17 cellular contexts compared by ENCODE assay signal in the genomic region with DNA sequence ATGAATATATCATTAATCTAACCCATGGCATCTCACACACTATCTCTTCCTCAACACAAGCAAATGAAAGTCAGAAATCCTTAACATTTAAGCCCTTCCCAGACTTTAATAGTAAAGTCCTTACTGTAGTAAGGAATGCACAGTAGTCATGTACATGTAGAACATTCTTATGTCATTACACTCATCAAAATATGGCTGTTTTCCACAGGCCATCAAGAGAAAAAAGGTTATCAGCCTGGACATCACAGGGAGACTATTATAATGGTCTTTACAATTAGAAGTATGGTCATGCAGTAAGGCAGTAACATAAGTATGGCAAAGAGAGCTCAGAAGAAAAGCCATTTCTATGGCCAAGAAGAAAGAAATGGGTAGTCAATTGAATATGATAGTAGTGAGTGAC.
DNase-seq lines count a peak whose midpoint lies in the region; ATAC-seq and TF ChIP-seq lines count a peak whose summit lies in the region.
"Had no signal": no experiment of that assay in that cellular context is flagged by ENCODE, and none has a peak within 500 bp of the region (broad histone marks: within the 10 kb centered on the region; RNA-seq: fewer than 3 reads in every experiment).

No MANE protein-coding gene starts in this region.

- H3K9me3 Mint-ChIP-seq in activated CD8-positive, alpha-beta T cell treated with anti-CD3 and anti-CD28 coated beads for 36 hours = no peaks in the 10 kb centered on the region
- H3K9me3 Mint-ChIP-seq: CD4-positive, alpha-beta memory T cell had no signal

- H3K27me3 Mint-ChIP-seq in activated CD8-positive, alpha-beta T cell treated with anti-CD3 and anti-CD28 coated beads for 36 hours = no peaks in the 10 kb centered on the region
- H3K27me3 Mint-ChIP-seq: CD4-positive, alpha-beta memory T cell had no signal

- no peak overlapping the region for H3K4me3 ChIP-seq in retinal pigment epithelial cell (ENCODE audit: low read length)
- H3K4me3 ChIP-seq: BLaER1 had no signal

- no peak overlapping the region for H3K27ac Mint-ChIP-seq in activated CD8-positive, alpha-beta T cell treated with anti-CD3 and anti-CD28 coated beads for 36 hours
- H3K27ac Mint-ChIP-seq: CD14-positive monocyte; CD4-positive, alpha-beta memory T cell; H9 had no signal

- intact Hi-C loops in activated CD8-positive, alpha-beta T cell treated with anti-CD3 and anti-CD28 coated beads for 36 hours (cut with micrococcal nuclease) = no loop called here

- no peaks in the 10 kb centered on the region for H3K4me1 Mint-ChIP-seq in activated CD8-positive, alpha-beta T cell treated with anti-CD3 and anti-CD28 coated beads for 36 hours (ENCODE audit: low read depth)
- H3K4me1 Mint-ChIP-seq: CD14-positive monocyte; CD4-positive, alpha-beta memory T cell had no signal

- no peak for ATAC-seq in activated CD8-positive, alpha-beta T cell treated with anti-CD3 and anti-CD28 coated beads for 36 hours
- no peak for ATAC-seq in HG03159 (IDR thresholded peaks at IDR 0.05; ENCODE audit: unreplicated experiment)
- no peak for ATAC-seq in GM19452 (IDR thresholded peaks at IDR 0.05; ENCODE audit: unreplicated experiment)

- no peaks in the 10 kb centered on the region for H3K36me3 Mint-ChIP-seq in activated CD8-positive, alpha-beta T cell treated with anti-CD3 and anti-CD28 coated beads for 36 hours (ENCODE audit: low read depth)
- H3K36me3 Mint-ChIP-seq: CD14-positive monocyte; CD4-positive, alpha-beta memory T cell had no signal

- H3K4me3 Mint-ChIP-seq in activated CD8-positive, alpha-beta T cell treated with anti-CD3 and anti-CD28 coated beads for 36 hours = no peak overlapping the region
- H3K4me3 Mint-ChIP-seq: CD14-positive monocyte; CD4-positive, alpha-beta memory T cell; H9 had no signal

- CTCF ChIA-PET in activated CD8-positive, alpha-beta T cell treated with anti-CD3 and anti-CD28 coated beads for 36 hours (lab: Charles Lee) = no interaction called here

- POLR2A ChIA-PET in activated CD8-positive, alpha-beta T cell treated with anti-CD3 and anti-CD28 coated beads for 36 hours (lab: Charles Lee) = no interaction called here

- no peak for TF ChIP-seq CTCF in retinal pigment epithelial cell (conservative IDR thresholded peaks at IDR 0.05; ENCODE audit: low read depth, low read length)
- TF ChIP-seq CTCF in activated CD8-positive, alpha-beta T cell treated with anti-CD3 and anti-CD28 coated beads for 36 hours (IDR thresholded peaks at IDR 0.05) = no peak

- peak; percentile 30 for DNase-seq in EL
- DNase-seq in NCI-H226 = peak; percentile 31
- peak; percentile 17 for DNase-seq in amniotic epithelial cell (ENCODE audit: low read depth)
- peak; percentile 38 for DNase-seq in retinal pigment epithelial cell (ENCODE audit: low read depth)
- no peak for DNase-seq in activated CD8-positive, alpha-beta T cell treated with anti-CD3 and anti-CD28 coated beads for 36 hours
- DNase-seq in NCI-H2196 (lab: John Stamatoyannopoulos, UW; ENCODE audit: unreplicated experiment) = no peak
- DNase-seq: 8988T; CD4-positive, alpha-beta memory T cell; DMS153; DND-41; GDM1; GOT3; H9 had no signal

Comparison
In these comparisons a context has a peak if more than half of its experiments do, and no peak if none do; other contexts are left out.
1. DNase-seq: peak in EL (single experiment), NCI-H226 (single experiment), amniotic epithelial cell (single experiment) and retinal pigment epithelial cell (single experiment); none in activated CD8-positive, alpha-beta T cell treated with anti-CD3 and anti-CD28 coated beads for 36 hours (single experiment) and NCI-H2196 (single experiment).